Comparison of ENCODE assay signal across 8 cellular contexts in the genomic region with DNA sequence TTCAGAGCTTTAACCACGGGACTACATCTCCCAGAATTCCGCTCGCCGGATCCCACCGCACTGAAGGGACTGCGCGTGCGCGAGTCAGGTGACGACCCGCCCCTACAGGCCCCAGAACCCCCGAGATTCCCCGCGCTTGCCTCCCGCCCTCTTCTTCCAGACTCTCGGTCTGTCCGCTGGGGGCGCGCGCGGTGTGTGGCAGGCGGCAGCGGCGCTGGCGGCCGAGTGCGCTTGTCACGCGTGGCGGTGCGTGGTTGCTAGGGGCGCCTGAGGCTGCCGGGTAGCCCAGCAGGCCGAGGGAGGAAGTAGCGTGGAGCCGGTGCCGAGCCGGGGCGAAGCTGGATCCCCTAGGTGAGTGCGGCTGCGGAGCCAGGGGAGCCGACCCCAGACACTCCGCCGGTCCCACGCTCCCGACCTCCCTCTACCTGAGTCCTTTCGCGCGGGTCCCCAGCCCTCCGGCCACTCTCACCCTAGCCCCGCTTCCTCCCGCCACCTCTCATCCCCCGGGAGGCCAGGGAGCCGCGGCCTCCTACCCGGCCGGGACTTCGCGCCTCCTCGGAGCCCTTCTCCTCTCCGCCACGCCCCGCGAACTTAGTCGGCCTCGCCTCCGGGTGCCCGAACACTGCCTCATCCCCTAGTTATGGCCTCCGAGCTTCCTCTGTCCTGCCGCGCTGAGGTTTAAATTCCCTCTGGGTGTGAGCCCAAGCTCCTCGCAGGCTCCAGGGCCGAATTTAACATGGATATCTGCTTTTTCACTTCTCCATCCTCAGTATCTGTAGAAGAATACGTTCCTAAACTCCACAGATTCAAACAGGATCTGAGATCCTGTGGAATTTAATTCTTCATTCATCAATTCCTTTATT.
DNase-seq lines count a peak whose midpoint lies in the region; ATAC-seq lines count a peak whose summit lies in the region.

A gene with protein sequence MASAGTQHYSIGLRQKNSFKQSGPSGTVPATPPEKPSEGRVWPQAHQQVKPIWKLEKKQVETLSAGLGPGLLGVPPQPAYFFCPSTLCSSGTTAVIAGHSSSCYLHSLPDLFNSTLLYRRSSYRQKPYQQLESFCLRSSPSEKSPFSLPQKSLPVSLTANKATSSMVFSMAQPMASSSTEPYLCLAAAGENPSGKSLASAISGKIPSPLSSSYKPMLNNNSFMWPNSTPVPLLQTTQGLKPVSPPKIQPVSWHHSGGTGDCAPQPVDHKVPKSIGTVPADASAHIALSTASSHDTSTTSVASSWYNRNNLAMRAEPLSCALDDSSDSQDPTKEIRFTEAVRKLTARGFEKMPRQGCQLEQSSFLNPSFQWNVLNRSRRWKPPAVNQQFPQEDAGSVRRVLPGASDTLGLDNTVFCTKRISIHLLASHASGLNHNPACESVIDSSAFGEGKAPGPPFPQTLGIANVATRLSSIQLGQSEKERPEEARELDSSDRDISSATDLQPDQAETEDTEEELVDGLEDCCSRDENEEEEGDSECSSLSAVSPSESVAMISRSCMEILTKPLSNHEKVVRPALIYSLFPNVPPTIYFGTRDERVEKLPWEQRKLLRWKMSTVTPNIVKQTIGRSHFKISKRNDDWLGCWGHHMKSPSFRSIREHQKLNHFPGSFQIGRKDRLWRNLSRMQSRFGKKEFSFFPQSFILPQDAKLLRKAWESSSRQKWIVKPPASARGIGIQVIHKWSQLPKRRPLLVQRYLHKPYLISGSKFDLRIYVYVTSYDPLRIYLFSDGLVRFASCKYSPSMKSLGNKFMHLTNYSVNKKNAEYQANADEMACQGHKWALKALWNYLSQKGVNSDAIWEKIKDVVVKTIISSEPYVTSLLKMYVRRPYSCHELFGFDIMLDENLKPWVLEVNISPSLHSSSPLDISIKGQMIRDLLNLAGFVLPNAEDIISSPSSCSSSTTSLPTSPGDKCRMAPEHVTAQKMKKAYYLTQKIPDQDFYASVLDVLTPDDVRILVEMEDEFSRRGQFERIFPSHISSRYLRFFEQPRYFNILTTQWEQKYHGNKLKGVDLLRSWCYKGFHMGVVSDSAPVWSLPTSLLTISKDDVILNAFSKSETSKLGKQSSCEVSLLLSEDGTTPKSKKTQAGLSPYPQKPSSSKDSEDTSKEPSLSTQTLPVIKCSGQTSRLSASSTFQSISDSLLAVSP (plus strand): TSS at position 149 of the 863 bp plus-strand sequence. CDS start 26,842 bp downstream, outside the sequence.

- H3K27me3 Mint-ChIP-seq in central memory CD8-positive, alpha-beta T cell = no peaks in the 10 kb centered on the region

- peaks cover 20% of the 10 kb centered on the region for H3K4me1 Mint-ChIP-seq in central memory CD8-positive, alpha-beta T cell

- peak within 1 kb of the TSS; percentile 95 for H3K27ac Mint-ChIP-seq in central memory CD8-positive, alpha-beta T cell (ENCODE audit: low read depth)

- peak within 1 kb of the TSS; percentile 88 for H3K4me3 Mint-ChIP-seq in central memory CD8-positive, alpha-beta T cell

- peaks cover 10% of the 10 kb centered on the region for H3K36me3 Mint-ChIP-seq in central memory CD8-positive, alpha-beta T cell (ENCODE audit: insufficient read depth)

- no peaks in the 10 kb centered on the region for H3K9me3 Mint-ChIP-seq in central memory CD8-positive, alpha-beta T cell

- ATAC-seq in GM19035 (IDR thresholded peaks at IDR 0.05; ENCODE audit: unreplicated experiment) (peak; percentile 89), HG03354 (IDR thresholded peaks at IDR 0.05; ENCODE audit: poor library complexity, severe bottlenecking, unreplicated experiment) (peak; percentile 93)
- ATAC-seq in central memory CD8-positive, alpha-beta T cell (replicated peaks; ENCODE audit: extremely low read depth, poor library complexity, severe bottlenecking) = peak; percentile 98

- DNase-seq in AG20443 (ENCODE audit: low spot score) = peak; percentile 100
- peak; percentile 90 to 97 for DNase-seq in NCI-H446 (lab: John Stamatoyannopoulos, UW)
- peak; percentile 97 for DNase-seq in activated CD4-positive, CD25-positive, alpha-beta regulatory T cell treated with anti-CD3 and anti-CD28 coated beads, Interleukin-2, amount 50 U/mL, for 16 hours (ENCODE audit: low read depth, low spot score)
- peak; percentile 97 to 98 for DNase-seq in central memory CD8-positive, alpha-beta T cell (ENCODE audit: low spot score in 2 of 2)
- DNase-seq in islet precursor cell = peak; percentile 98
- peak; percentile 96 to 98 (median 96) for DNase-seq in stimulated activated CD4-positive, alpha-beta T cell treated with anti-CD3 and anti-CD28 coated beads, Interleukin-12 subunit alpha, Interleukin-12 subunit beta, amount 100 ng/mL, for 48 hours (ENCODE audit: low read depth in 2 of 3, low spot score in 1 of 3)

Comparison
In these comparisons a context has a peak if more than half of its experiments do, and no peak if none do; other contexts are left out.
1. Peak in every context shown above with its lines: DNase-seq and ATAC-seq.